Comparison of ENCODE assay signal across 14 cellular contexts in genomic region chr1:165840419-165840818, GRCh38. TPM values are rescaled to one million over a fixed set of nuclear protein-coding genes. Genes with fewer than 3 reads are reported as not detected.
DNase-seq lines count a peak whose midpoint lies in the region; ATAC-seq, FAIRE-seq and TF ChIP-seq lines count a peak whose summit lies in the region.
"Had no signal": no experiment of that assay in that cellular context is flagged by ENCODE, and none has a peak within 500 bp of the region (broad histone marks: within the 10 kb centered on the region; RNA-seq: fewer than 3 reads in every experiment).

No MANE protein-coding gene starts in this region.

- H3K4me2 ChIP-seq in DND-41 (ENCODE audit: insufficient read depth, low read length) (peak overlapping the region; percentile 48; the same call in 1 of the 2 replicates), K562 (ENCODE audit: insufficient read depth, low read length) (no peak overlapping the region)

- POLR2A ChIA-PET in K562 (lab: Yijun Ruan, JAX) = interaction anchor here (4.2 to 5.1 kb wide), 2 partner anchors 11 to 15 kb away, joined by 24 to 35 read pairs; no protein-coding TSS in a partner anchor

- no peak for TF ChIP-seq POLR2A in K562 (conservative IDR thresholded peaks at IDR 0.05)

- DNase-seq in DND-41 = no peak
- no peak for DNase-seq in K562 (ENCODE audit: extremely low read depth in 1 of 4, low spot score in 3 of 4)
- DNase-seq in small intestine = peak; percentile 79
- DNase-seq in stimulated activated CD4-positive, alpha-beta T cell treated with anti-CD3 and anti-CD28 coated beads, Interleukin-1b, Interleukin-23, amount 100 ng/mL, for 48 hours = no peak
- no peak for DNase-seq in activated T-cell treated with anti-CD3 and anti-CD28 coated beads, Interleukin-2, amount 50 U/mL, for 72 hours
- no peak for DNase-seq in posterior cingulate gyrus
- DNase-seq: 8988T; ACHN; CD4-positive, CD25-positive, alpha-beta regulatory T cell; DMS53; GM23248; H7 had no signal

- no peaks in the 10 kb centered on the region for H3K27me3 Mint-ChIP-seq in activated T-cell treated with anti-CD3 and anti-CD28 coated beads, Interleukin-2, amount 50 U/mL, for 72 hours (ENCODE audit: low read depth)
- H3K27me3 Mint-ChIP-seq: CD4-positive, CD25-positive, alpha-beta regulatory T cell had no signal

- peaks cover 0 to 10% of the 10 kb centered on the region in 2 donors for H3K36me3 Mint-ChIP-seq in activated T-cell treated with anti-CD3 and anti-CD28 coated beads, Interleukin-2, amount 50 U/mL, for 72 hours (ENCODE audit: insufficient read depth in 2 of 2)
- H3K36me3 Mint-ChIP-seq: CD4-positive, CD25-positive, alpha-beta regulatory T cell had no signal

- BruUV-seq in K562 (replicated peaks; lab: Mats Ljungman, UMichigan) = no TSS peak

- H2AFZ ChIP-seq in DND-41 (ENCODE audit: low read depth, low read length) (no peak overlapping the region), K562 (ENCODE audit: low read depth, low read length) (no peak overlapping the region)
- H2AFZ ChIP-seq: GM23248 had no signal

- in situ Hi-C loops in K562 (cut with MboI) = no loop called here

- FAIRE-seq in K562 (lab: Jason Lieb, UNC) (no peak), small intestine (lab: Jason Lieb, UNC) (no peak)

- H3K27ac ChIP-seq in DND-41 (ENCODE audit: low read length) (peak overlapping the region; percentile 71), KOPT-K1 (ENCODE audit: low read depth, low read length, poor library complexity, severe bottlenecking) (peak overlapping the region; percentile 37), K562 (ENCODE audit: extremely low read depth, low read depth, low read length) (no peak overlapping the region), small intestine (ENCODE audit: low read depth in 1 of 2, low read length in 1 of 2) (no peak overlapping the region)
- H3K27ac ChIP-seq: BLaER1 treated with 17β-estradiol and CSF1 and Interleukin-3, amounts not matched to agents 10 nM and 100 nM; GM23248 had no signal

- 38% methylated on average over 4 of the region's 4 CpGs for WGBS in K562 (ENCODE audit: insufficient coverage, low coverage, missing lambda C conversion rate)
- WGBS in small intestine, 3 donors = 22 to 68% (median 31%) methylated on average over 4 of the region's 4 CpGs

- peaks cover 9% of the 10 kb centered on the region for H3K9me1 ChIP-seq in K562 (ENCODE audit: control insufficient read depth, insufficient read depth, low read length)

- no peak for TF ChIP-seq CTCF in DND-41 (IDR thresholded peaks at IDR 0.05; ENCODE audit: borderline replicate concordance, extremely low read depth, low read length, poor library complexity, severe bottlenecking)
- no peak for TF ChIP-seq CTCF in K562 (IDR thresholded peaks at IDR 0.05 in 2 of 3, conservative IDR thresholded peaks at IDR 0.05 in 1 of 3; ENCODE audit: insufficient read depth in 2 of 3, low read depth in 1 of 3, low read length in 3 of 3)

- H3K9me3 Mint-ChIP-seq in activated T-cell treated with anti-CD3 and anti-CD28 coated beads, Interleukin-2, amount 50 U/mL, for 72 hours = no peaks in the 10 kb centered on the region
- H3K9me3 Mint-ChIP-seq: CD4-positive, CD25-positive, alpha-beta regulatory T cell had no signal

- H4K20me1 ChIP-seq in DND-41 (ENCODE audit: insufficient read depth, low read length) (peaks cover 89% of the 10 kb centered on the region), K562 (replicated peaks; ENCODE audit: control insufficient read depth, insufficient read depth, low read length) (peaks cover 40% of the 10 kb centered on the region)

- H3K9me3 ChIP-seq in DND-41 (ENCODE audit: insufficient read depth, low read length, severe bottlenecking) (no peaks in the 10 kb centered on the region), KOPT-K1 (ENCODE audit: insufficient read depth, low read length, poor library complexity, severe bottlenecking) (no peaks in the 10 kb centered on the region), K562 (replicated peaks; ENCODE audit: control insufficient read depth, insufficient read depth, low read depth, low read length) (no peaks in the 10 kb centered on the region), small intestine (ENCODE audit: control insufficient read depth, low read depth) (no peaks in the 10 kb centered on the region)
- H3K9me3 ChIP-seq: BLaER1 treated with 17β-estradiol and CSF1 and Interleukin-3, amounts not matched to agents 10 nM and 100 nM had no signal

- H3K9ac ChIP-seq in DND-41 (ENCODE audit: low read depth, low read length) (peak overlapping the region; percentile 22; the same call in 1 of the 2 replicates), K562 (ENCODE audit: insufficient read depth in 1 of 2, low read depth in 2 of 2, low read length in 2 of 2) (no peak overlapping the region)
- H3K9ac ChIP-seq: BLaER1 treated with 17β-estradiol and CSF1 and Interleukin-3, amounts not matched to agents 10 nM and 100 nM; GM23248 had no signal

- no peak for ATAC-seq in DND-41 (ENCODE audit: insufficient read depth, low read depth)
- no peak for ATAC-seq in K562
- no peak for ATAC-seq in activated T-cell treated with anti-CD3 and anti-CD28 coated beads, Interleukin-2, amount 50 U/mL, for 72 hours (replicated peaks in 1 of 2)

- TF ChIP-seq RAD21 in K562 (CRISPR knock-in tag; conservative IDR thresholded peaks at IDR 0.05 in 1 of 2, IDR thresholded peaks at IDR 0.05 in 1 of 2) = no peak

- peaks cover 100% of the 10 kb centered on the region for H3K79me2 ChIP-seq in DND-41 (ENCODE audit: insufficient read depth, low read length)
- H3K79me2 ChIP-seq in K562 (ENCODE audit: control insufficient read depth, insufficient read depth, low read length) = peaks cover 98% of the 10 kb centered on the region

- CTCF ChIA-PET in K562 (lab: Yijun Ruan, JAX; ENCODE audit: low intra/inter-chr PET ratio) = no interaction called here

- TF ChIP-seq EP300 in K562 (IDR thresholded peaks at IDR 0.05; ENCODE audit: low read length) = no peak

- peaks cover 32% of the 10 kb centered on the region for H3K4me1 Mint-ChIP-seq in activated T-cell treated with anti-CD3 and anti-CD28 coated beads, Interleukin-2, amount 50 U/mL, for 72 hours (ENCODE audit: low read depth)

- H3K27ac Mint-ChIP-seq in activated T-cell treated with anti-CD3 and anti-CD28 coated beads, Interleukin-2, amount 50 U/mL, for 72 hours = no peak overlapping the region
- H3K27ac Mint-ChIP-seq: CD4-positive, CD25-positive, alpha-beta regulatory T cell had no signal

- intact Hi-C loops in K562 (cut with micrococcal nuclease) (no loop called here), posterior cingulate gyrus (cut with DNase I) (no loop called here)

- H3K4me3 ChIP-seq in DND-41 (ENCODE audit: low read depth in 1 of 2, low read length in 2 of 2) (no peak overlapping the region), K562 (no peak overlapping the region), small intestine (ENCODE audit: low read depth in 1 of 2, low read length in 2 of 2) (no peak overlapping the region)
- H3K4me3 ChIP-seq: BLaER1 treated with 17β-estradiol and CSF1 and Interleukin-3, amounts not matched to agents 10 nM and 100 nM; GM23248 had no signal

- H3K4me3 Mint-ChIP-seq in activated T-cell treated with anti-CD3 and anti-CD28 coated beads, Interleukin-2, amount 50 U/mL, for 72 hours = no peak overlapping the region
- H3K4me3 Mint-ChIP-seq: CD4-positive, CD25-positive, alpha-beta regulatory T cell had no signal

- H3K4me1 ChIP-seq in DND-41 (ENCODE audit: insufficient read depth, low read length) (peaks cover 100% of the 10 kb centered on the region), K562 (replicated peaks in 1 of 2; ENCODE audit: control insufficient read depth in 2 of 2, insufficient read depth in 2 of 2, low read length in 2 of 2) (peaks cover 23 to 66% of the 10 kb centered on the region in 2 experiments), small intestine (ENCODE audit: control insufficient read depth in 2 of 2, insufficient read depth in 1 of 2, low read depth in 1 of 2, low read length in 1 of 2) (peaks cover 6 to 25% of the 10 kb centered on the region in 2 donors)

- H3K27me3 ChIP-seq in DND-41 (ENCODE audit: insufficient read depth, low read length, poor library complexity) (no peaks in the 10 kb centered on the region), K562 (ENCODE audit: control insufficient read depth in 2 of 2, insufficient read depth in 2 of 2, low read length in 2 of 2) (no peaks in the 10 kb centered on the region), small intestine (ENCODE audit: control insufficient read depth in 2 of 2, insufficient read depth in 2 of 2, low read length in 2 of 2) (no peaks in the 10 kb centered on the region)
- H3K27me3 ChIP-seq: BLaER1 treated with 17β-estradiol and CSF1 and Interleukin-3, amounts not matched to agents 10 nM and 100 nM had no signal

- H3K36me3 ChIP-seq in DND-41 (ENCODE audit: insufficient read depth, low read length) (peaks cover 34% of the 10 kb centered on the region), KOPT-K1 (ENCODE audit: insufficient read depth, low read length) (peaks cover 18% of the 10 kb centered on the region; the same call in 1 of the 2 replicates), K562 (ENCODE audit: control insufficient read depth, insufficient read depth, low read length) (peaks cover 27% of the 10 kb centered on the region; the same call in 2 of the 3 replicates), small intestine (ENCODE audit: control insufficient read depth in 2 of 2, insufficient read depth in 2 of 2, low read length in 2 of 2) (no peaks in the 10 kb centered on the region)

TF ChIP-seq in K562, 482 proteins besides CTCF, POLR2A, EP300 and RAD21 (continues in another document):
- TF ChIP-seq TAF7 (tag; IDR thresholded peaks at IDR 0.05) = no peak

RNA-seq across cellular contexts. Expression of gene UCK2, which starts 13.0 kb away (rescaled TPM):
- 52.8 and 60.6 TPM in 2 replicates for total RNA-seq in K562 (2011; cell fraction: chromatin; rRNA removed; ENCODE audit: low replicate concordance)
- 42.2 and 49.3 TPM in 2 replicates for total RNA-seq in K562 (2011; cell fraction: nucleolus; rRNA removed)
- 54.6 and 75.2 TPM in 2 replicates for total RNA-seq in K562 (2011; cell fraction: nucleoplasm; rRNA removed)
- total RNA-seq in K562 (2014; rRNA removed) = 145 and 159 TPM in 2 replicates
- 59.0 and 78.5 TPM in 2 replicates for total RNA-seq in K562 (2014; rRNA removed; fragmentation: Illumina TruSeq; extraction: Trizol)
- 71.6 and 73.9 TPM in 2 replicates for total RNA-seq in K562 (2015; rRNA removed; fragmentation: Illumina TruSeq; extraction: Trizol)
- 95.9 and 98.2 TPM in 2 replicates for total RNA-seq in K562 (2021)
- polyA plus RNA-seq in K562 (2011; rRNA removed) = 90.5 and 103 TPM in 2 replicates
- 121 and 167 TPM in 2 replicates for polyA plus RNA-seq in K562 (2011; cell fraction: cytosol; rRNA removed)
- 54.4 and 62.7 TPM in 2 replicates for polyA plus RNA-seq in K562 (2011; cell fraction: nucleus; rRNA removed)
- polyA plus RNA-seq in K562 (2012) = 49.6 and 96.6 TPM in 2 replicates
- 95.8 and 111 TPM in 2 replicates for polyA plus RNA-seq in K562 (2014; fragmentation: Illumina TruSeq; extraction: Trizol)
- polyA plus RNA-seq in K562 (2014; fragmentation: Nextera tagmentation; extraction: Ambion mirVana) = 10 to 100 TPM; 84.6 to 86.7 TPM
- 104 and 122 TPM in 2 replicates for polyA plus RNA-seq in K562 (2014; rRNA removed)
- polyA minus RNA-seq in K562 (2011; rRNA and poly(A)+ RNA removed) = 98.7 and 137 TPM in 2 replicates
- 61.1 and 70.9 TPM in 2 replicates for polyA minus RNA-seq in K562 (2011; cell fraction: cytosol; rRNA and poly(A)+ RNA removed)
- polyA minus RNA-seq in K562 (2011; cell fraction: nucleus; rRNA and poly(A)+ RNA removed) = 28.7 and 32.3 TPM in 2 replicates
- polyA plus RNA-seq in small intestine = 10 to 100 TPM; 35.1 to 37.6 (median 35.9) TPM
- total RNA-seq in activated T-cell treated with anti-CD3 and anti-CD28 coated beads, Interleukin-2, amount 50 U/mL, for 72 hours = 10 to 100 TPM; 39.8 to 47.3 TPM

Comparison
In these comparisons a context has a peak if more than half of its experiments do, and no peak if none do; other contexts are left out.
1. H3K27ac ChIP-seq: peak in DND-41 (single experiment) and KOPT-K1 (single experiment); none in K562 (single experiment) and small intestine (0 of 2).